Comparison of ENCODE assay signal across 8 cellular contexts in genomic region chr3:149812606-149813366, GRCh38. TPM values are rescaled to one million over a fixed set of nuclear protein-coding genes. Genes with fewer than 3 reads are reported as not detected.
DNase-seq lines count a peak whose midpoint lies in the region; ATAC-seq, FAIRE-seq and TF ChIP-seq lines count a peak whose summit lies in the region.

Gene RNF13 (plus strand): TSS chr3:149813215. CDS start chr3:149846027, 32,812 bp downstream.

- peak within 1 kb of the TSS; percentile 99 for H3K27ac Mint-ChIP-seq in T-helper 2 cell treated with Interferon-gamma antibody and Interleukin-4, amounts not matched to agents 5 μg/mL and 100 μg/mL, for 36 hours

- peaks cover 8% of the 10 kb centered on the region for H3K36me3 Mint-ChIP-seq in T-helper 2 cell treated with Interferon-gamma antibody and Interleukin-4, amounts not matched to agents 5 μg/mL and 100 μg/mL, for 36 hours (ENCODE audit: low read depth)

- FAIRE-seq in urothelium cell line (lab: Jason Lieb, UNC), result no peak

- TF ChIP-seq CTCF in ascending aorta (IDR thresholded peaks at IDR 0.05) (no peak), right atrium auricular region (IDR thresholded peaks at IDR 0.05) (no peak)

- ATAC-seq in GM18508 (IDR thresholded peaks at IDR 0.05; ENCODE audit: insufficient read depth, unreplicated experiment) (peak; percentile 77), HG02981 (IDR thresholded peaks at IDR 0.05; ENCODE audit: unreplicated experiment) (peak; percentile 93)

- peak; percentile 56 for DNase-seq in NCI-H2029 (lab: John Stamatoyannopoulos, UW)
- peak; percentile 91 for DNase-seq in T-helper 2 cell treated with Interferon-gamma antibody and Interleukin-4, amounts not matched to agents 5 μg/mL and 100 μg/mL, for 36 hours (ENCODE audit: low spot score)
- peak; percentile 95 to 99 for DNase-seq in ascending aorta (ENCODE audit: low spot score in 2 of 2)
- peak; percentile 99 for DNase-seq in right atrium auricular region (ENCODE audit: low spot score)
- peak; percentile 81 for DNase-seq in pulmonary artery endothelial cell (ENCODE audit: low read depth, low spot score)
- DNase-seq in urothelium cell line (ENCODE audit: low spot score), result peak; percentile 86

- H3K36me3 ChIP-seq in ascending aorta, result no peaks in the 10 kb centered on the region
- no peaks in the 10 kb centered on the region for H3K36me3 ChIP-seq in right atrium auricular region

- H3K27me3 ChIP-seq in ascending aorta (no peaks in the 10 kb centered on the region), right atrium auricular region (no peaks in the 10 kb centered on the region)

- peaks cover 7% of the 10 kb centered on the region for H3K27me3 Mint-ChIP-seq in T-helper 2 cell treated with Interferon-gamma antibody and Interleukin-4, amounts not matched to agents 5 μg/mL and 100 μg/mL, for 36 hours (ENCODE audit: low read depth)

- peak within 1 kb of the TSS; percentile 99 for H3K27ac ChIP-seq in ascending aorta
- H3K27ac ChIP-seq in right atrium auricular region, result peak within 1 kb of the TSS; percentile 99

- H3K4me1 Mint-ChIP-seq in T-helper 2 cell treated with Interferon-gamma antibody and Interleukin-4, amounts not matched to agents 5 μg/mL and 100 μg/mL, for 36 hours (ENCODE audit: low read depth), result peaks cover 44% of the 10 kb centered on the region

- H3K4me3 ChIP-seq in ascending aorta, result peak within 1 kb of the TSS; percentile 79 to 85
- H3K4me3 ChIP-seq in right atrium auricular region, result peak within 1 kb of the TSS; percentile 62 to 83

- intact Hi-C loops in ascending aorta (cut with DNase I), result loop anchor here (1.0 to 10.0 kb wide), 5 partner anchors 60 to 592 kb away; partner anchors contain the start of genes COMMD2, PFN2, TSC22D2 and WWTR1

- no peaks in the 10 kb centered on the region for H3K9me3 Mint-ChIP-seq in T-helper 2 cell treated with Interferon-gamma antibody and Interleukin-4, amounts not matched to agents 5 μg/mL and 100 μg/mL, for 36 hours

- H3K9me3 ChIP-seq in ascending aorta (no peaks in the 10 kb centered on the region), right atrium auricular region (no peaks in the 10 kb centered on the region)

- peak within 1 kb of the TSS; percentile 98 for H3K4me3 Mint-ChIP-seq in T-helper 2 cell treated with Interferon-gamma antibody and Interleukin-4, amounts not matched to agents 5 μg/mL and 100 μg/mL, for 36 hours

- H3K4me1 ChIP-seq in ascending aorta (peaks cover 0 to 29% of the 10 kb centered on the region in 2 donors), right atrium auricular region (peaks cover 0 to 42% of the 10 kb centered on the region in 2 donors)

RNA-seq across cellular contexts. Expression of gene RNF13, which starts in this region (rescaled TPM):
- total RNA-seq in ascending aorta (69.3 TPM), right atrium auricular region (10 to 100 TPM; 48.8 to 56.0 TPM), pulmonary artery endothelial cell (40.4 and 49.1 TPM in 2 replicates)

Comparison
In these comparisons a context has a peak if more than half of its experiments do, and no peak if none do; other contexts are left out.
1. Peak in every context shown above with its lines: DNase-seq, ATAC-seq, H3K4me3 ChIP-seq and H3K27ac ChIP-seq.